1 cellular context compared by ENCODE assay signal in genomic region chr17:43384476-43384862, GRCh38.
TF ChIP-seq lines count a peak whose summit lies in the region.

No MANE protein-coding gene starts in this region.

TF ChIP-seq in HepG2, 621 proteins besides CTCF, POLR2A, EP300 and RAD21 (continues in another document):
- TF ChIP-seq ZNF652 (CRISPR knock-in tag; IDR thresholded peaks at IDR 0.05; ENCODE audit: borderline replicate concordance, low read depth) (peak; percentile 81; the same call in 1 of the 2 replicates), IKZF5 (CRISPR knock-in tag; IDR thresholded peaks at IDR 0.05) (peak; percentile 90), MIER3 (CRISPR knock-in tag; IDR thresholded peaks at IDR 0.05; ENCODE audit: borderline replicate concordance) (peak; percentile 91; the same call in 1 of the 2 replicates), ZNF790 (CRISPR knock-in tag; IDR thresholded peaks at IDR 0.05; ENCODE audit: borderline replicate concordance) (peak; percentile 80; the same call in 1 of the 2 replicates), CBFB (CRISPR knock-in tag; IDR thresholded peaks at IDR 0.05) (no peak), CHCHD3 (CRISPR knock-in tag; IDR thresholded peaks at IDR 0.05) (no peak), SIX1 (CRISPR knock-in tag; IDR thresholded peaks at IDR 0.05; ENCODE audit: borderline replicate concordance) (peak; percentile 43; the same call in 1 of the 2 replicates), MAX (IDR thresholded peaks at IDR 0.05) (peak; percentile 95), KDM2A (CRISPR knock-in tag; IDR thresholded peaks at IDR 0.05; ENCODE audit: borderline replicate concordance, low read depth) (peak; percentile 72; the same call in 1 of the 2 replicates), ARID5B (CRISPR knock-in tag; IDR thresholded peaks at IDR 0.05) (peak; percentile 91), THAP7 (CRISPR knock-in tag; IDR thresholded peaks at IDR 0.05) (no peak), CSRNP1 (CRISPR knock-in tag; IDR thresholded peaks at IDR 0.05) (no peak; the same call in 1 of the 2 replicates), SMC3 (IDR thresholded peaks at IDR 0.05; ENCODE audit: low read length) (peak; percentile 36), EHMT2 (IDR thresholded peaks at IDR 0.05; ENCODE audit: borderline replicate concordance, low read depth, low read length) (peak; percentile 30; the same call in 1 of the 2 replicates), EEA1 (CRISPR knock-in tag; IDR thresholded peaks at IDR 0.05; ENCODE audit: borderline replicate concordance) (no peak), TFAP4 (IDR thresholded peaks at IDR 0.05; ENCODE audit: borderline replicate concordance, low read depth) (peak; percentile 89; the same call in 1 of the 2 replicates), MLX (CRISPR knock-in tag; IDR thresholded peaks at IDR 0.05) (peak; percentile 93; the same call in 1 of the 2 replicates), SALL1 (CRISPR knock-in tag; IDR thresholded peaks at IDR 0.05) (peak; percentile 99), RBM22 (optimal IDR thresholded peaks at IDR 0.05; ENCODE audit: low read length) (no peak), ZIK1 (CRISPR knock-in tag; IDR thresholded peaks at IDR 0.05; ENCODE audit: borderline replicate concordance, low read depth) (no peak), ZNF709 (CRISPR knock-in tag; IDR thresholded peaks at IDR 0.05) (peak; percentile 95), ZNF557 (CRISPR knock-in tag; IDR thresholded peaks at IDR 0.05) (no peak), ZNF788 (CRISPR knock-in tag; IDR thresholded peaks at IDR 0.05; ENCODE audit: borderline replicate concordance) (peak; percentile 97), HCFC1 (IDR thresholded peaks at IDR 0.05; ENCODE audit: low read depth, low read length) (no peak), ZNF644 (CRISPR knock-in tag; IDR thresholded peaks at IDR 0.05; ENCODE audit: low read depth) (peak; percentile 97), ZBTB42 (CRISPR knock-in tag; IDR thresholded peaks at IDR 0.05) (no peak), TOE1 (CRISPR knock-in tag; IDR thresholded peaks at IDR 0.05) (no peak; the same call in 1 of the 2 replicates), ZBTB39 (CRISPR knock-in tag; IDR thresholded peaks at IDR 0.05) (no peak), ZNF629 (CRISPR knock-in tag; conservative IDR thresholded peaks at IDR 0.05) (peak; percentile 75), ZNF510 (CRISPR knock-in tag; IDR thresholded peaks at IDR 0.05; ENCODE audit: low read depth) (no peak; the same call in 1 of the 2 replicates), ZFYVE20 (CRISPR knock-in tag; IDR thresholded peaks at IDR 0.05; ENCODE audit: borderline replicate concordance, low read depth) (no peak), ZNF251 (CRISPR knock-in tag; IDR thresholded peaks at IDR 0.05) (no peak), KLF11 (CRISPR knock-in tag; IDR thresholded peaks at IDR 0.05) (no peak; the same call in 1 of the 2 replicates), MXD4 (CRISPR knock-in tag; IDR thresholded peaks at IDR 0.05) (peak; percentile 83), MEIS1 (CRISPR knock-in tag; IDR thresholded peaks at IDR 0.05; ENCODE audit: borderline replicate concordance) (peak; percentile 76; the same call in 1 of the 2 replicates), MXD1 (CRISPR knock-in tag; IDR thresholded peaks at IDR 0.05) (no peak), ZNF556 (CRISPR knock-in tag; IDR thresholded peaks at IDR 0.05; ENCODE audit: borderline replicate concordance) (peak; percentile 19; the same call in 1 of the 2 replicates), ZNF33A (CRISPR knock-in tag; IDR thresholded peaks at IDR 0.05; ENCODE audit: borderline replicate concordance) (no peak), KDM5A (IDR thresholded peaks at IDR 0.05; ENCODE audit: borderline replicate concordance, low read length) (no peak), ZBTB49 (CRISPR knock-in tag; IDR thresholded peaks at IDR 0.05; ENCODE audit: borderline replicate concordance) (0 out of 2 replicates have a peak, but pooled peaks have one; percentile 49), CEBPG (CRISPR knock-in tag; IDR thresholded peaks at IDR 0.05) (peak; percentile 71), ZNF383 (CRISPR knock-in tag; IDR thresholded peaks at IDR 0.05; ENCODE audit: borderline replicate concordance) (no peak; the same call in 1 of the 2 replicates), JUND (CRISPR knock-in tag; IDR thresholded peaks at IDR 0.05) (peak; percentile 67; the same call in 1 of the 2 replicates), TBL1XR1 (IDR thresholded peaks at IDR 0.05; ENCODE audit: borderline replicate concordance, low read length, partially characterized antibody) (no peak), ADNP (CRISPR knock-in tag; IDR thresholded peaks at IDR 0.05) (no peak), HMG20B (CRISPR knock-in tag; conservative IDR thresholded peaks at IDR 0.05) (peak; percentile 30; the same call in 1 of the 2 replicates), ZNF205 (CRISPR knock-in tag; IDR thresholded peaks at IDR 0.05) (peak; percentile 88), ZNF883 (CRISPR knock-in tag; IDR thresholded peaks at IDR 0.05; ENCODE audit: not compliant biosample characterization) (peak; percentile 73), BHLHE40 (IDR thresholded peaks at IDR 0.05; ENCODE audit: low read length) (no peak), ZMYM4 (CRISPR knock-in tag; IDR thresholded peaks at IDR 0.05) (peak; percentile 88), ZNF543 (CRISPR knock-in tag; IDR thresholded peaks at IDR 0.05) (no peak), ZSCAN12 (CRISPR knock-in tag; IDR thresholded peaks at IDR 0.05) (no peak), KLF13 (CRISPR knock-in tag; IDR thresholded peaks at IDR 0.05) (no peak), TCF7 (IDR thresholded peaks at IDR 0.05; ENCODE audit: low read depth) (no peak; the same call in 1 of the 2 replicates), TFDP2 (CRISPR knock-in tag; IDR thresholded peaks at IDR 0.05) (peak; percentile 47; the same call in 1 of the 2 replicates)
